Comparison of ENCODE assay signal across 1 cellular context in genomic region chr1:226212545-226212944, GRCh38.
TF ChIP-seq lines count a peak whose summit lies in the region.

No MANE protein-coding gene starts in this region.

TF ChIP-seq in H1, 55 proteins besides CTCF, POLR2A, EP300 and RAD21:
- no peak for TF ChIP-seq TAF1 (IDR thresholded peaks at IDR 0.05; ENCODE audit: low read depth, low read length)
- TF ChIP-seq BRCA1 (IDR thresholded peaks at IDR 0.05; ENCODE audit: low read depth, low read length): no peak
- no peak for TF ChIP-seq BACH1 (IDR thresholded peaks at IDR 0.05; ENCODE audit: low read length)
- no peak for TF ChIP-seq SP1 (IDR thresholded peaks at IDR 0.05; ENCODE audit: low read depth, low read length)
- TF ChIP-seq JUND (IDR thresholded peaks at IDR 0.05; ENCODE audit: low read length): no peak
- TF ChIP-seq SIN3A (conservative IDR thresholded peaks at IDR 0.05 in 1 of 2, IDR thresholded peaks at IDR 0.05 in 1 of 2; ENCODE audit: low read depth in 1 of 2, low read length in 2 of 2): no peak
- no peak for TF ChIP-seq ASH2L (IDR thresholded peaks at IDR 0.05; ENCODE audit: low read length)
- no peak for TF ChIP-seq CHD2 (IDR thresholded peaks at IDR 0.05; ENCODE audit: low read length)
- no peak for TF ChIP-seq RNF2 (IDR thresholded peaks at IDR 0.05; ENCODE audit: borderline replicate concordance, low read depth, low read length, missing control alignments, poor library complexity, severe bottlenecking)
- TF ChIP-seq SP4 (IDR thresholded peaks at IDR 0.05; ENCODE audit: low read length): no peak
- TF ChIP-seq YY1 (IDR thresholded peaks at IDR 0.05; ENCODE audit: low read depth, low read length): no peak
- TF ChIP-seq CEBPB (IDR thresholded peaks at IDR 0.05; ENCODE audit: low read depth, low read length): no peak
- no peak for TF ChIP-seq SUZ12 (IDR thresholded peaks at IDR 0.05; ENCODE audit: low read length)
- no peak for TF ChIP-seq POU5F1 (IDR thresholded peaks at IDR 0.05; ENCODE audit: low read depth, low read length)
- no peak for TF ChIP-seq TAF7 (optimal IDR thresholded peaks at IDR 0.05; ENCODE audit: borderline replicate concordance, low read depth, low read length)
- TF ChIP-seq CREB1 (IDR thresholded peaks at IDR 0.05): no peak
